2 cellular contexts compared by ENCODE assay signal in the genomic region with DNA sequence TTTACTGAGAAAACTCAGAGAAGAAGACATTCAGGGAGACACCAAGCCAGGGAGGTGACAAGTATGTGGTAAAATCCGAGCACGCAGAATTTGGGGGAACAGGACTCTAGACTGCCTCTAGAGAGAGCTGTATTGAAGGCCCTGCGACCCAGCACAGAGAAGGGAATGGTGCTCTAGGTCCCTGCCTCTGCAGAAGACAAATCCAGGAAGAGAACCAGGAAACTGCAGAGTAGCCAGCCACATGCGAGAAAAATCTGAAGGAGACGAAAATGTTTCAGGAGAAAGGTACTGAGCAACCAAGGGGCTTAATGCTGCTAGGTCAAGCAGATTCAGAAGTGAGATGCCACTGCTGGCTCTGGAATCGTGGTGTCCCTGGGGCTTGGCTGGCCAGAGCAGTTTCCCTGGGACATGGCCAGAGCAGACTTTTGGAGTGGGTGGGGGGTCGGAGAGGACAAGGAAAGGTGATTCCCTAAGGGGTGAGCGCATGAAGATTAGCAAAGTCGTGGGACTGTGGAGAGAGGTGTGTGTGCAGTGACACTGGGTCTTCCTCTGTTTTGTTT.
A peak's percentile ranks its signal among the peaks of the same experiment; 100 is the strongest.
TF ChIP-seq lines count a peak whose summit lies in the region.

No MANE protein-coding gene starts in this region.

TF ChIP-seq in IMR-90, 13 proteins besides CTCF, POLR2A, EP300 and RAD21:
- TF ChIP-seq RCOR1 (IDR thresholded peaks at IDR 0.05; ENCODE audit: insufficient replicate concordance, low read length) (no peak), NFE2L2 (IDR thresholded peaks at IDR 0.05; ENCODE audit: low read depth, low read length) (no peak), MAZ (IDR thresholded peaks at IDR 0.05; ENCODE audit: borderline replicate concordance, low read depth, low read length) (no peak), CEBPB (IDR thresholded peaks at IDR 0.05; ENCODE audit: low read depth, low read length) (no peak), FOS (IDR thresholded peaks at IDR 0.05; ENCODE audit: low read depth, low read length) (no peak), CHD1 (IDR thresholded peaks at IDR 0.05; ENCODE audit: low read depth, low read length) (no peak), BHLHE40 (IDR thresholded peaks at IDR 0.05; ENCODE audit: low read depth, low read length) (no peak), RFX5 (IDR thresholded peaks at IDR 0.05; ENCODE audit: low read depth, low read length) (no peak), SMC3 (IDR thresholded peaks at IDR 0.05; ENCODE audit: low read depth, low read length) (no peak), MAFK (IDR thresholded peaks at IDR 0.05; ENCODE audit: low read depth, low read length) (no peak), MXI1 (IDR thresholded peaks at IDR 0.05; ENCODE audit: borderline replicate concordance, low read depth, low read length) (no peak)
- TF ChIP-seq, protein P1, sequence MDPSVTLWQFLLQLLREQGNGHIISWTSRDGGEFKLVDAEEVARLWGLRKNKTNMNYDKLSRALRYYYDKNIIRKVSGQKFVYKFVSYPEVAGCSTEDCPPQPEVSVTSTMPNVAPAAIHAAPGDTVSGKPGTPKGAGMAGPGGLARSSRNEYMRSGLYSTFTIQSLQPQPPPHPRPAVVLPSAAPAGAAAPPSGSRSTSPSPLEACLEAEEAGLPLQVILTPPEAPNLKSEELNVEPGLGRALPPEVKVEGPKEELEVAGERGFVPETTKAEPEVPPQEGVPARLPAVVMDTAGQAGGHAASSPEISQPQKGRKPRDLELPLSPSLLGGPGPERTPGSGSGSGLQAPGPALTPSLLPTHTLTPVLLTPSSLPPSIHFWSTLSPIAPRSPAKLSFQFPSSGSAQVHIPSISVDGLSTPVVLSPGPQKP (IDR thresholded peaks at IDR 0.05; ENCODE audit: borderline replicate concordance, low read depth, low read length): no peak
- TF ChIP-seq, protein P2, sequence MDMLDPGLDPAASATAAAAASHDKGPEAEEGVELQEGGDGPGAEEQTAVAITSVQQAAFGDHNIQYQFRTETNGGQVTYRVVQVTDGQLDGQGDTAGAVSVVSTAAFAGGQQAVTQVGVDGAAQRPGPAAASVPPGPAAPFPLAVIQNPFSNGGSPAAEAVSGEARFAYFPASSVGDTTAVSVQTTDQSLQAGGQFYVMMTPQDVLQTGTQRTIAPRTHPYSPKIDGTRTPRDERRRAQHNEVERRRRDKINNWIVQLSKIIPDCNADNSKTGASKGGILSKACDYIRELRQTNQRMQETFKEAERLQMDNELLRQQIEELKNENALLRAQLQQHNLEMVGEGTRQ (IDR thresholded peaks at IDR 0.05; ENCODE audit: low read depth, low read length): no peak

TF ChIP-seq in K562, 482 proteins besides CTCF, POLR2A, EP300 and RAD21:
- TF ChIP-seq HDAC8 (tag; IDR thresholded peaks at IDR 0.05) (no peak), TAL1 (IDR thresholded peaks at IDR 0.05) (no peak), CBX8 (IDR thresholded peaks at IDR 0.05; ENCODE audit: borderline replicate concordance, extremely low read depth, low read depth, low read length, poor library complexity, severe bottlenecking) (no peak), SRSF3 (IDR thresholded peaks at IDR 0.05; ENCODE audit: insufficient read depth, low read length) (no peak), FOSL1 (tag; conservative IDR thresholded peaks at IDR 0.05) (peak; percentile 37; the same call in 1 of the 2 replicates), HSF4 (CRISPR knock-in tag; IDR thresholded peaks at IDR 0.05; ENCODE audit: borderline replicate concordance) (no peak), KLF16 (IDR thresholded peaks at IDR 0.05) (no peak), ZNF778 (CRISPR knock-in tag; IDR thresholded peaks at IDR 0.05) (no peak), NRF1 (conservative IDR thresholded peaks at IDR 0.05 in 1 of 2, IDR thresholded peaks at IDR 0.05 in 1 of 2) (0 out of 4 replicates have a peak, but pooled peaks of 1 of the 2 experiments have one; percentile 9), RBM22 (IDR thresholded peaks at IDR 0.05; ENCODE audit: low read depth, low read length, poor library complexity, severe bottlenecking) (no peak), KLF13 (tag; IDR thresholded peaks at IDR 0.05; ENCODE audit: borderline replicate concordance, low read depth) (no peak), CREB1 (IDR thresholded peaks at IDR 0.05) (no peak), CREB1 (CRISPR knock-in tag; IDR thresholded peaks at IDR 0.05) (no peak), BRF1 (IDR thresholded peaks at IDR 0.05; ENCODE audit: borderline replicate concordance, extremely low read depth, insufficient read length) (no peak), TEAD4 (IDR thresholded peaks at IDR 0.05; ENCODE audit: low read length) (no peak), TEAD4 (CRISPR knock-in tag; IDR thresholded peaks at IDR 0.05; ENCODE audit: borderline replicate concordance) (no peak), ZNF184 (CRISPR knock-in tag; IDR thresholded peaks at IDR 0.05) (no peak), SRF (CRISPR knock-in tag; IDR thresholded peaks at IDR 0.05) (peak in 1 of 2 experiments; percentile 36; a peak in 1 of 4 replicates)
- TF ChIP-seq, protein P3, sequence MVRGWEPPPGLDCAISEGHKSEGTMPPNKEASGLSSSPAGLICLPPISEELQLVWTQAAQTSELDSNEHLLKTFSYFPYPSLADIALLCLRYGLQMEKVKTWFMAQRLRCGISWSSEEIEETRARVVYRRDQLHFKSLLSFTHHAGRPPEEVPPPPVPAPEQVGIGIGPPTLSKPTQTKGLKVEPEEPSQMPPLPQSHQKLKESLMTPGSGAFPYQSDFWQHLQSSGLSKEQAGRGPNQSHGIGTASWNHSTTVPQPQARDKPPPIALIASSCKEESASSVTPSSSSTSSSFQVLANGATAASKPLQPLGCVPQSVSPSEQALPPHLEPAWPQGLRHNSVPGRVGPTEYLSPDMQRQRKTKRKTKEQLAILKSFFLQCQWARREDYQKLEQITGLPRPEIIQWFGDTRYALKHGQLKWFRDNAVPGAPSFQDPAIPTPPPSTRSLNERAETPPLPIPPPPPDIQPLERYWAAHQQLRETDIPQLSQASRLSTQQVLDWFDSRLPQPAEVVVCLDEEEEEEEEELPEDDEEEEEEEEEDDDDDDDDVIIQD (CRISPR knock-in tag; IDR thresholded peaks at IDR 0.05): no peak
- TF ChIP-seq, protein P4, sequence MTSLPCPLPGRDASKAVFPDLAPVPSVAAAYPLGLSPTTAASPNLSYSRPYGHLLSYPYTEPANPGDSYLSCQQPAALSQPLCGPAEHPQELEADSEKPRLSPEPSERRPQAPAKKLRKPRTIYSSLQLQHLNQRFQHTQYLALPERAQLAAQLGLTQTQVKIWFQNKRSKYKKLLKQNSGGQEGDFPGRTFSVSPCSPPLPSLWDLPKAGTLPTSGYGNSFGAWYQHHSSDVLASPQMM (CRISPR knock-in tag; IDR thresholded peaks at IDR 0.05): no peak
- TF ChIP-seq, protein P5, sequence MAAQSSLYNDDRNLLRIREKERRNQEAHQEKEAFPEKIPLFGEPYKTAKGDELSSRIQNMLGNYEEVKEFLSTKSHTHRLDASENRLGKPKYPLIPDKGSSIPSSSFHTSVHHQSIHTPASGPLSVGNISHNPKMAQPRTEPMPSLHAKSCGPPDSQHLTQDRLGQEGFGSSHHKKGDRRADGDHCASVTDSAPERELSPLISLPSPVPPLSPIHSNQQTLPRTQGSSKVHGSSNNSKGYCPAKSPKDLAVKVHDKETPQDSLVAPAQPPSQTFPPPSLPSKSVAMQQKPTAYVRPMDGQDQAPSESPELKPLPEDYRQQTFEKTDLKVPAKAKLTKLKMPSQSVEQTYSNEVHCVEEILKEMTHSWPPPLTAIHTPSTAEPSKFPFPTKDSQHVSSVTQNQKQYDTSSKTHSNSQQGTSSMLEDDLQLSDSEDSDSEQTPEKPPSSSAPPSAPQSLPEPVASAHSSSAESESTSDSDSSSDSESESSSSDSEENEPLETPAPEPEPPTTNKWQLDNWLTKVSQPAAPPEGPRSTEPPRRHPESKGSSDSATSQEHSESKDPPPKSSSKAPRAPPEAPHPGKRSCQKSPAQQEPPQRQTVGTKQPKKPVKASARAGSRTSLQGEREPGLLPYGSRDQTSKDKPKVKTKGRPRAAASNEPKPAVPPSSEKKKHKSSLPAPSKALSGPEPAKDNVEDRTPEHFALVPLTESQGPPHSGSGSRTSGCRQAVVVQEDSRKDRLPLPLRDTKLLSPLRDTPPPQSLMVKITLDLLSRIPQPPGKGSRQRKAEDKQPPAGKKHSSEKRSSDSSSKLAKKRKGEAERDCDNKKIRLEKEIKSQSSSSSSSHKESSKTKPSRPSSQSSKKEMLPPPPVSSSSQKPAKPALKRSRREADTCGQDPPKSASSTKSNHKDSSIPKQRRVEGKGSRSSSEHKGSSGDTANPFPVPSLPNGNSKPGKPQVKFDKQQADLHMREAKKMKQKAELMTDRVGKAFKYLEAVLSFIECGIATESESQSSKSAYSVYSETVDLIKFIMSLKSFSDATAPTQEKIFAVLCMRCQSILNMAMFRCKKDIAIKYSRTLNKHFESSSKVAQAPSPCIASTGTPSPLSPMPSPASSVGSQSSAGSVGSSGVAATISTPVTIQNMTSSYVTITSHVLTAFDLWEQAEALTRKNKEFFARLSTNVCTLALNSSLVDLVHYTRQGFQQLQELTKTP (IDR thresholded peaks at IDR 0.05; ENCODE audit: low read depth in 1 of 2, partially characterized antibody in 2 of 2): peak in 1 of 2 experiments; percentile 12
- TF ChIP-seq, protein P6, sequence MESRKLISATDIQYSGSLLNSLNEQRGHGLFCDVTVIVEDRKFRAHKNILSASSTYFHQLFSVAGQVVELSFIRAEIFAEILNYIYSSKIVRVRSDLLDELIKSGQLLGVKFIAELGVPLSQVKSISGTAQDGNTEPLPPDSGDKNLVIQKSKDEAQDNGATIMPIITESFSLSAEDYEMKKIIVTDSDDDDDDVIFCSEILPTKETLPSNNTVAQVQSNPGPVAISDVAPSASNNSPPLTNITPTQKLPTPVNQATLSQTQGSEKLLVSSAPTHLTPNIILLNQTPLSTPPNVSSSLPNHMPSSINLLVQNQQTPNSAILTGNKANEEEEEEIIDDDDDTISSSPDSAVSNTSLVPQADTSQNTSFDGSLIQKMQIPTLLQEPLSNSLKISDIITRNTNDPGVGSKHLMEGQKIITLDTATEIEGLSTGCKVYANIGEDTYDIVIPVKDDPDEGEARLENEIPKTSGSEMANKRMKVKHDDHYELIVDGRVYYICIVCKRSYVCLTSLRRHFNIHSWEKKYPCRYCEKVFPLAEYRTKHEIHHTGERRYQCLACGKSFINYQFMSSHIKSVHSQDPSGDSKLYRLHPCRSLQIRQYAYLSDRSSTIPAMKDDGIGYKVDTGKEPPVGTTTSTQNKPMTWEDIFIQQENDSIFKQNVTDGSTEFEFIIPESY (CRISPR knock-in tag; IDR thresholded peaks at IDR 0.05): no peak
